In the genomic region with DNA sequence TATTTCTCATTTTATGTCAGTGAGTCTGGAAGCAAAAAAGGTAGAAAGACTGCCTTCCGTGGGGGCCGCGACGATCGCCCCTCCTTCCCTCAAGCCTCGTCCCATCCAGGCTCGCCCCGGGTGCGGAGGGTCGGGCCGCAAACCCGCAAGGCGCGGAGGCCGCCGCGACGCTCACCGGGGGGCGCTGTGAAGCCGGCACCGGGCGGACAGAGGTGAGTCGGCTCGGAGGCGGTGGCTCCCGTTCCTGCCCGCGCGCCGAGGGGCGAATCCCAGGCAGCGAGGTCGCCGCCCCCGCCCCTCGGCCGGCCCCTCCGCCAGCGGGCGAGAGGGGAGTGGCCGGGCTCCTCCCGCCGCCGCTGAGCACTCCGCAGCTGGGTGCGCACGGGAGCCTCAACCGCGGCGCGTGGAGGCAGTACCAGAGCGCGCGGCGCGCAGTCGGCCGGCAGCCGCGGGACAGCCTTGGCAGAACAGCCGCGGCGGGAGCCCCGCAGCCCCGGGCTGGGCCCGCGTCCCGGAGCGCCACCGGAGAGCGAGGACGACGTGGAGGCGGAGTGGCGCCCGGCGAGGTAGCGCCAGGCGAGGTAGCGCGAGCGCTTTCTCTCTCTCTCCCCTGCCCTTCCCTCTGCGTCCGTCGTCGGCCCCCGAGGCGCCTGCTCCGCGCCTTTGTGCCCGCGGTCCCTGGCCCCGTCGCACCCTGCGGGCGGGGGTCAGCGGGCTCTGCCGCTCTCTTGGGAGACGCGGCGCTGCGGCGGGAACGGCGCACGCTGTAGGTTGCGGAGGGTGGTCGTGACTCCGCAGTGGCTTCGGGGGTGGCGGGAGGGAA, we compare ENCODE assay signal across 1 cellular context.
A peak's percentile ranks its signal among the peaks of the same experiment; 100 is the strongest.
TF ChIP-seq lines count a peak whose summit lies in the region.

A gene (plus strand): TSS at position 359 of the 823 bp plus-strand sequence. CDS start 31,492 bp downstream, outside the sequence.

TF ChIP-seq in HepG2, 621 proteins besides CTCF, POLR2A, EP300 and RAD21 (continued from another document and continues in another):
- TF ChIP-seq, protein P1, sequence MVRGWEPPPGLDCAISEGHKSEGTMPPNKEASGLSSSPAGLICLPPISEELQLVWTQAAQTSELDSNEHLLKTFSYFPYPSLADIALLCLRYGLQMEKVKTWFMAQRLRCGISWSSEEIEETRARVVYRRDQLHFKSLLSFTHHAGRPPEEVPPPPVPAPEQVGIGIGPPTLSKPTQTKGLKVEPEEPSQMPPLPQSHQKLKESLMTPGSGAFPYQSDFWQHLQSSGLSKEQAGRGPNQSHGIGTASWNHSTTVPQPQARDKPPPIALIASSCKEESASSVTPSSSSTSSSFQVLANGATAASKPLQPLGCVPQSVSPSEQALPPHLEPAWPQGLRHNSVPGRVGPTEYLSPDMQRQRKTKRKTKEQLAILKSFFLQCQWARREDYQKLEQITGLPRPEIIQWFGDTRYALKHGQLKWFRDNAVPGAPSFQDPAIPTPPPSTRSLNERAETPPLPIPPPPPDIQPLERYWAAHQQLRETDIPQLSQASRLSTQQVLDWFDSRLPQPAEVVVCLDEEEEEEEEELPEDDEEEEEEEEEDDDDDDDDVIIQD (CRISPR knock-in tag; IDR thresholded peaks at IDR 0.05; ENCODE audit: low read depth) = peak; percentile 72
- TF ChIP-seq ZBTB7A (CRISPR knock-in tag; IDR thresholded peaks at IDR 0.05) = peak; percentile 88
- TF ChIP-seq NFE2L2 (IDR thresholded peaks at IDR 0.05; ENCODE audit: low read length) = no peak
- TF ChIP-seq, protein P2, sequence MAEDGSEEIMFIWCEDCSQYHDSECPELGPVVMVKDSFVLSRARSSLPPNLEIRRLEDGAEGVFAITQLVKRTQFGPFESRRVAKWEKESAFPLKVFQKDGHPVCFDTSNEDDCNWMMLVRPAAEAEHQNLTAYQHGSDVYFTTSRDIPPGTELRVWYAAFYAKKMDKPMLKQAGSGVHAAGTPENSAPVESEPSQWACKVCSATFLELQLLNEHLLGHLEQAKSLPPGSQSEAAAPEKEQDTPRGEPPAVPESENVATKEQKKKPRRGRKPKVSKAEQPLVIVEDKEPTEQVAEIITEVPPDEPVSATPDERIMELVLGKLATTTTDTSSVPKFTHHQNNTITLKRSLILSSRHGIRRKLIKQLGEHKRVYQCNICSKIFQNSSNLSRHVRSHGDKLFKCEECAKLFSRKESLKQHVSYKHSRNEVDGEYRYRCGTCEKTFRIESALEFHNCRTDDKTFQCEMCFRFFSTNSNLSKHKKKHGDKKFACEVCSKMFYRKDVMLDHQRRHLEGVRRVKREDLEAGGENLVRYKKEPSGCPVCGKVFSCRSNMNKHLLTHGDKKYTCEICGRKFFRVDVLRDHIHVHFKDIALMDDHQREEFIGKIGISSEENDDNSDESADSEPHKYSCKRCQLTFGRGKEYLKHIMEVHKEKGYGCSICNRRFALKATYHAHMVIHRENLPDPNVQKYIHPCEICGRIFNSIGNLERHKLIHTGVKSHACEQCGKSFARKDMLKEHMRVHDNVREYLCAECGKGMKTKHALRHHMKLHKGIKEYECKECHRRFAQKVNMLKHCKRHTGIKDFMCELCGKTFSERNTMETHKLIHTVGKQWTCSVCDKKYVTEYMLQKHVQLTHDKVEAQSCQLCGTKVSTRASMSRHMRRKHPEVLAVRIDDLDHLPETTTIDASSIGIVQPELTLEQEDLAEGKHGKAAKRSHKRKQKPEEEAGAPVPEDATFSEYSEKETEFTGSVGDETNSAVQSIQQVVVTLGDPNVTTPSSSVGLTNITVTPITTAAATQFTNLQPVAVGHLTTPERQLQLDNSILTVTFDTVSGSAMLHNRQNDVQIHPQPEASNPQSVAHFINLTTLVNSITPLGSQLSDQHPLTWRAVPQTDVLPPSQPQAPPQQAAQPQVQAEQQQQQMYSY (CRISPR knock-in tag; IDR thresholded peaks at IDR 0.05) = peak; percentile 52; the same call in 1 of the 2 replicates
- TF ChIP-seq PTBP1 (IDR thresholded peaks at IDR 0.05; ENCODE audit: low read depth, low read length, poor library complexity, severe bottlenecking) = no peak
- TF ChIP-seq POGZ (CRISPR knock-in tag; IDR thresholded peaks at IDR 0.05) = peak; percentile 95
- peak; percentile 81 for TF ChIP-seq ZNF430 (CRISPR knock-in tag; IDR thresholded peaks at IDR 0.05)
- TF ChIP-seq, protein P3, sequence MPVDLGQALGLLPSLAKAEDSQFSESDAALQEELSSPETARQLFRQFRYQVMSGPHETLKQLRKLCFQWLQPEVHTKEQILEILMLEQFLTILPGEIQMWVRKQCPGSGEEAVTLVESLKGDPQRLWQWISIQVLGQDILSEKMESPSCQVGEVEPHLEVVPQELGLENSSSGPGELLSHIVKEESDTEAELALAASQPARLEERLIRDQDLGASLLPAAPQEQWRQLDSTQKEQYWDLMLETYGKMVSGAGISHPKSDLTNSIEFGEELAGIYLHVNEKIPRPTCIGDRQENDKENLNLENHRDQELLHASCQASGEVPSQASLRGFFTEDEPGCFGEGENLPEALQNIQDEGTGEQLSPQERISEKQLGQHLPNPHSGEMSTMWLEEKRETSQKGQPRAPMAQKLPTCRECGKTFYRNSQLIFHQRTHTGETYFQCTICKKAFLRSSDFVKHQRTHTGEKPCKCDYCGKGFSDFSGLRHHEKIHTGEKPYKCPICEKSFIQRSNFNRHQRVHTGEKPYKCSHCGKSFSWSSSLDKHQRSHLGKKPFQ (CRISPR knock-in tag; IDR thresholded peaks at IDR 0.05; ENCODE audit: insufficient replicate concordance) = peak; percentile 32
- TF ChIP-seq, protein P4, sequence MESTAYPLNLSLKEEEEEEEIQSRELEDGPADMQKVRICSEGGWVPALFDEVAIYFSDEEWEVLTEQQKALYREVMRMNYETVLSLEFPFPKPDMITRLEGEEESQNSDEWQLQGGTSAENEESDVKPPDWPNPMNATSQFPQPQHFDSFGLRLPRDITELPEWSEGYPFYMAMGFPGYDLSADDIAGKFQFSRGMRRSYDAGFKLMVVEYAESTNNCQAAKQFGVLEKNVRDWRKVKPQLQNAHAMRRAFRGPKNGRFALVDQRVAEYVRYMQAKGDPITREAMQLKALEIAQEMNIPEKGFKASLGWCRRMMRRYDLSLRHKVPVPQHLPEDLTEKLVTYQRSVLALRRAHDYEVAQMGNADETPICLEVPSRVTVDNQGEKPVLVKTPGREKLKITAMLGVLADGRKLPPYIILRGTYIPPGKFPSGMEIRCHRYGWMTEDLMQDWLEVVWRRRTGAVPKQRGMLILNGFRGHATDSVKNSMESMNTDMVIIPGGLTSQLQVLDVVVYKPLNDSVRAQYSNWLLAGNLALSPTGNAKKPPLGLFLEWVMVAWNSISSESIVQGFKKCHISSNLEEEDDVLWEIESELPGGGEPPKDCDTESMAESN (CRISPR knock-in tag; conservative IDR thresholded peaks at IDR 0.05) = peak; percentile 92
- TF ChIP-seq ZNF761 (CRISPR knock-in tag; conservative IDR thresholded peaks at IDR 0.05) = peak; percentile 86
- TF ChIP-seq ZNF382 (CRISPR knock-in tag; IDR thresholded peaks at IDR 0.05; ENCODE audit: borderline replicate concordance) = no peak
- TF ChIP-seq, protein P5, sequence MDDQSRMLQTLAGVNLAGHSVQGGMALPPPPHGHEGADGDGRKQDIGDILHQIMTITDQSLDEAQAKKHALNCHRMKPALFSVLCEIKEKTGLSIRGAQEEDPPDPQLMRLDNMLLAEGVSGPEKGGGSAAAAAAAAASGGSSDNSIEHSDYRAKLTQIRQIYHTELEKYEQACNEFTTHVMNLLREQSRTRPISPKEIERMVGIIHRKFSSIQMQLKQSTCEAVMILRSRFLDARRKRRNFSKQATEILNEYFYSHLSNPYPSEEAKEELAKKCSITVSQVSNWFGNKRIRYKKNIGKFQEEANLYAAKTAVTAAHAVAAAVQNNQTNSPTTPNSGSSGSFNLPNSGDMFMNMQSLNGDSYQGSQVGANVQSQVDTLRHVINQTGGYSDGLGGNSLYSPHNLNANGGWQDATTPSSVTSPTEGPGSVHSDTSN (CRISPR knock-in tag; IDR thresholded peaks at IDR 0.05; ENCODE audit: borderline replicate concordance) = no peak
- no peak for TF ChIP-seq CBX2 (IDR thresholded peaks at IDR 0.05; ENCODE audit: low read depth, low read length)
- 0 out of 2 replicates have a peak, but pooled peaks have one; percentile 38 for TF ChIP-seq CBX2 (CRISPR knock-in tag; IDR thresholded peaks at IDR 0.05; ENCODE audit: low read depth)
- TF ChIP-seq, protein P6, sequence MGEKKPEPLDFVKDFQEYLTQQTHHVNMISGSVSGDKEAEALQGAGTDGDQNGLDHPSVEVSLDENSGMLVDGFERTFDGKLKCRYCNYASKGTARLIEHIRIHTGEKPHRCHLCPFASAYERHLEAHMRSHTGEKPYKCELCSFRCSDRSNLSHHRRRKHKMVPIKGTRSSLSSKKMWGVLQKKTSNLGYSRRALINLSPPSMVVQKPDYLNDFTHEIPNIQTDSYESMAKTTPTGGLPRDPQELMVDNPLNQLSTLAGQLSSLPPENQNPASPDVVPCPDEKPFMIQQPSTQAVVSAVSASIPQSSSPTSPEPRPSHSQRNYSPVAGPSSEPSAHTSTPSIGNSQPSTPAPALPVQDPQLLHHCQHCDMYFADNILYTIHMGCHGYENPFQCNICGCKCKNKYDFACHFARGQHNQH (CRISPR knock-in tag; IDR thresholded peaks at IDR 0.05) = peak; percentile 42
- TF ChIP-seq, protein P7, sequence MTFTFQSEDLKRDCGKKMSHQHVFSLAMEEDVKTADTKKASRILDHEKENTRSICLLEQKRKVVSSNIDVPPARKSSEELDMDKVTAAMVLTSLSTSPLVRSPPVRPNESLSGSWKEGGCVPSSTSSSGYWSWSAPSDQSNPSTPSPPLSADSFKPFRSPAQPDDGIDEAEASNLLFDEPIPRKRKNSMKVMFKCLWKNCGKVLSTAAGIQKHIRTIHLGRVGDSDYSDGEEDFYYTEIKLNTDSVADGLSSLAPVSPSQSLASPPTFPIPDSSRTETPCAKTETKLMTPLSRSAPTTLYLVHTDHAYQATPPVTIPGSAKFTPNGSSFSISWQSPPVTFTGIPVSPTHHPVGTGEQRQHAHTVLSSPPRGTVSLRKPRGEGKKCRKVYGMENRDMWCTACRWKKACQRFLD (CRISPR knock-in tag; IDR thresholded peaks at IDR 0.05; ENCODE audit: borderline replicate concordance) = peak; percentile 64
- no peak for TF ChIP-seq SCMH1 (CRISPR knock-in tag; IDR thresholded peaks at IDR 0.05; ENCODE audit: borderline replicate concordance)
- TF ChIP-seq RFXAP (CRISPR knock-in tag; IDR thresholded peaks at IDR 0.05; ENCODE audit: borderline replicate concordance) = peak; percentile 81; the same call in 1 of the 2 replicates
- peak; percentile 87 for TF ChIP-seq ZNF331 (CRISPR knock-in tag; IDR thresholded peaks at IDR 0.05)
- TF ChIP-seq, protein P8, sequence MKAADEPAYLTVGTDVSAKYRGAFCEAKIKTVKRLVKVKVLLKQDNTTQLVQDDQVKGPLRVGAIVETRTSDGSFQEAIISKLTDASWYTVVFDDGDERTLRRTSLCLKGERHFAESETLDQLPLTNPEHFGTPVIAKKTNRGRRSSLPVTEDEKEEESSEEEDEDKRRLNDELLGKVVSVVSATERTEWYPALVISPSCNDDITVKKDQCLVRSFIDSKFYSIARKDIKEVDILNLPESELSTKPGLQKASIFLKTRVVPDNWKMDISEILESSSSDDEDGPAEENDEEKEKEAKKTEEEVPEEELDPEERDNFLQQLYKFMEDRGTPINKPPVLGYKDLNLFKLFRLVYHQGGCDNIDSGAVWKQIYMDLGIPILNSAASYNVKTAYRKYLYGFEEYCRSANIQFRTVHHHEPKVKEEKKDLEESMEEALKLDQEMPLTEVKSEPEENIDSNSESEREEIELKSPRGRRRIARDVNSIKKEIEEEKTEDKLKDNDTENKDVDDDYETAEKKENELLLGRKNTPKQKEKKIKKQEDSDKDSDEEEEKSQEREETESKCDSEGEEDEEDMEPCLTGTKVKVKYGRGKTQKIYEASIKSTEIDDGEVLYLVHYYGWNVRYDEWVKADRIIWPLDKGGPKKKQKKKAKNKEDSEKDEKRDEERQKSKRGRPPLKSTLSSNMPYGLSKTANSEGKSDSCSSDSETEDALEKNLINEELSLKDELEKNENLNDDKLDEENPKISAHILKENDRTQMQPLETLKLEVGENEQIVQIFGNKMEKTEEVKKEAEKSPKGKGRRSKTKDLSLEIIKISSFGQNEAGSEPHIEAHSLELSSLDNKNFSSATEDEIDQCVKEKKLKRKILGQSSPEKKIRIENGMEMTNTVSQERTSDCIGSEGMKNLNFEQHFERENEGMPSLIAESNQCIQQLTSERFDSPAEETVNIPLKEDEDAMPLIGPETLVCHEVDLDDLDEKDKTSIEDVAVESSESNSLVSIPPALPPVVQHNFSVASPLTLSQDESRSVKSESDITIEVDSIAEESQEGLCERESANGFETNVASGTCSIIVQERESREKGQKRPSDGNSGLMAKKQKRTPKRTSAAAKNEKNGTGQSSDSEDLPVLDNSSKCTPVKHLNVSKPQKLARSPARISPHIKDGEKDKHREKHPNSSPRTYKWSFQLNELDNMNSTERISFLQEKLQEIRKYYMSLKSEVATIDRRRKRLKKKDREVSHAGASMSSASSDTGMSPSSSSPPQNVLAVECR (CRISPR knock-in tag; IDR thresholded peaks at IDR 0.05; ENCODE audit: borderline replicate concordance) = peak; percentile 78
- TF ChIP-seq SRY (CRISPR knock-in tag; IDR thresholded peaks at IDR 0.05) = peak; percentile 48; the same call in 1 of the 2 replicates
- TF ChIP-seq, protein P9, sequence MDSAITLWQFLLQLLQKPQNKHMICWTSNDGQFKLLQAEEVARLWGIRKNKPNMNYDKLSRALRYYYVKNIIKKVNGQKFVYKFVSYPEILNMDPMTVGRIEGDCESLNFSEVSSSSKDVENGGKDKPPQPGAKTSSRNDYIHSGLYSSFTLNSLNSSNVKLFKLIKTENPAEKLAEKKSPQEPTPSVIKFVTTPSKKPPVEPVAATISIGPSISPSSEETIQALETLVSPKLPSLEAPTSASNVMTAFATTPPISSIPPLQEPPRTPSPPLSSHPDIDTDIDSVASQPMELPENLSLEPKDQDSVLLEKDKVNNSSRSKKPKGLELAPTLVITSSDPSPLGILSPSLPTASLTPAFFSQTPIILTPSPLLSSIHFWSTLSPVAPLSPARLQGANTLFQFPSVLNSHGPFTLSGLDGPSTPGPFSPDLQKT (CRISPR knock-in tag; IDR thresholded peaks at IDR 0.05; ENCODE audit: borderline replicate concordance) = no peak
- peak; percentile 91; the same call in 2 of the 3 replicates for TF ChIP-seq MXI1 (IDR thresholded peaks at IDR 0.05; ENCODE audit: borderline replicate concordance, low read depth, low read length)
- peak; percentile 54 for TF ChIP-seq RARA (CRISPR knock-in tag; IDR thresholded peaks at IDR 0.05)
- TF ChIP-seq KLF12 (CRISPR knock-in tag; IDR thresholded peaks at IDR 0.05; ENCODE audit: borderline replicate concordance) = peak; percentile 60; the same call in 1 of the 2 replicates
- TF ChIP-seq, protein P10, sequence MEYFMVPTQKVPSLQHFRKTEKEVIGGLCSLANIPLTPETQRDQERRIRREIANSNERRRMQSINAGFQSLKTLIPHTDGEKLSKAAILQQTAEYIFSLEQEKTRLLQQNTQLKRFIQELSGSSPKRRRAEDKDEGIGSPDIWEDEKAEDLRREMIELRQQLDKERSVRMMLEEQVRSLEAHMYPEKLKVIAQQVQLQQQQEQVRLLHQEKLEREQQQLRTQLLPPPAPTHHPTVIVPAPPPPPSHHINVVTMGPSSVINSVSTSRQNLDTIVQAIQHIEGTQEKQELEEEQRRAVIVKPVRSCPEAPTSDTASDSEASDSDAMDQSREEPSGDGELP (IDR thresholded peaks at IDR 0.05; ENCODE audit: borderline replicate concordance, low read depth) = no peak
- TF ChIP-seq ASH2L (IDR thresholded peaks at IDR 0.05; ENCODE audit: insufficient read length, low read depth, low read length) = peak; percentile 89
- peak; percentile 88 for TF ChIP-seq ZNF160 (CRISPR knock-in tag; IDR thresholded peaks at IDR 0.05)
- TF ChIP-seq RELA (CRISPR knock-in tag; IDR thresholded peaks at IDR 0.05) = 0 out of 2 replicates have a peak, but pooled peaks have one; percentile 86
- 0 out of 2 replicates have a peak, but pooled peaks have one; percentile 47 for TF ChIP-seq ZNF773 (CRISPR knock-in tag; IDR thresholded peaks at IDR 0.05; ENCODE audit: borderline replicate concordance)
- peak; percentile 88 for TF ChIP-seq SP4 (CRISPR knock-in tag; IDR thresholded peaks at IDR 0.05)
- peak; percentile 44; the same call in 1 of the 2 replicates for TF ChIP-seq TAF1 (CRISPR knock-in tag; IDR thresholded peaks at IDR 0.05)
- peak; percentile 61; the same call in 1 of the 2 replicates for TF ChIP-seq ZNF24 (IDR thresholded peaks at IDR 0.05)
- peak; percentile 8; the same call in 1 of the 2 replicates for TF ChIP-seq REL (CRISPR knock-in tag; conservative IDR thresholded peaks at IDR 0.05)
- TF ChIP-seq ZNF446 (CRISPR knock-in tag; IDR thresholded peaks at IDR 0.05) = peak; percentile 69; the same call in 1 of the 2 replicates
